ENCODE assay signal across 9 cellular contexts in the genomic region with DNA sequence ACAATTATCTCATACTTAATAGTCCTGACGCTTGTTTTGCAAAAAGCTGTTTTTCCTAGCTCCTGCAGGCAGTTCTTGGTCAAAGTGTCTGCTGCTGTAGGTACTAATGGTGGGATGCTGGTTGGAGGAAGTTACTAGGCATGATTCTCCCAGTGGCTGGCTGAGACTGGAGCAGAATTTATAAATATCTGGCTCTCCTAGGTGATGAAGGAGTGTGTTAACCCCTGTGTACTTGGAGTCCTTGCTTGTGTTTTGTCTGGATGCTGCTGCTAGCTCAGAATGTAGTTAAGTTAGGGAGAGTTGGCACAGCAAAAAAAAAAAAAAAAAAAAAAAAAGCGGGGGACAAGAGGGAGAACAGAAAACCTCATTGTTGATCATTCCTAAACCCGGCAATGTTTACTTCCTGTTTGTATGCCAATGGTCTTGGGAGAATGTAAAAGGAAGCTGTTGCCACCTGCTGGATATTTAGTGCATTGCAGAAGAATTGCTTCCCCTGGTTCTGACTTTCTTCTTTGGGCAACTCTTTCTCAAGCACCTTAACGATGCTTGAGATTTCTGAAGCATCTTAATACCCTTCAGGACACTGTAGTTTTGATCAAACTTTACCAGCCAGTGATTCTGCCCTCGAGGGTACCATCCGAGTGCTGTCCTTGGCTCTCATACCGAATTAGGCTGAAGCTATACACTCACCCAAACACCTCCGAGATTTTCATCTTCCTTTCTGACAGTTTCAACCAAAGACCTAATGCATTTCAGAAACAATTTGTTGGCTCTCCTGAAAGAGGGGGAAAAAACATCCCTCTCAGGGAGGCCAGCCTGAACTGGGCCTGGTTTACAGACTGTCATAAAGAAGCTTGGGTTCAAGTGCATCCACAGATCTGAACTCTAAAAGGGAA.
DNase-seq lines count a peak whose midpoint lies in the region; ATAC-seq, FAIRE-seq and TF ChIP-seq lines count a peak whose summit lies in the region.
"Had no signal": no experiment of that assay in that cellular context is flagged by ENCODE, and none has a peak within 500 bp of the region (broad histone marks: within the 10 kb centered on the region; RNA-seq: fewer than 3 reads in every experiment).

No MANE protein-coding gene starts in this region.

- H3K27me3 Mint-ChIP-seq in activated T-helper 2 cell treated with anti-CD3 and anti-CD28 coated beads, Interferon-gamma antibody, Interleukin-2, Interleukin-4, amounts not matched to agents 10 μg/mL and 5 μg/mL and 100 μg/mL, durations not matched to agents 14 hours and 24 hours and 36 hours (ENCODE audit: low read depth), result peaks cover 19% of the 10 kb centered on the region

- TF ChIP-seq CTCF in osteoblast (IDR thresholded peaks at IDR 0.05; ENCODE audit: extremely low read depth, low read depth, low read length), result peak; percentile 95

- H3K9me3 Mint-ChIP-seq in activated T-helper 2 cell treated with anti-CD3 and anti-CD28 coated beads, Interferon-gamma antibody, Interleukin-2, Interleukin-4, amounts not matched to agents 10 μg/mL and 5 μg/mL and 100 μg/mL, durations not matched to agents 14 hours and 24 hours and 36 hours, result no peaks in the 10 kb centered on the region
- H3K9me3 Mint-ChIP-seq: memory B cell had no signal

- H3K27ac Mint-ChIP-seq in activated T-helper 2 cell treated with anti-CD3 and anti-CD28 coated beads, Interferon-gamma antibody, Interleukin-2, Interleukin-4, amounts not matched to agents 10 μg/mL and 5 μg/mL and 100 μg/mL, durations not matched to agents 14 hours and 24 hours and 36 hours, result no peak overlapping the region
- H3K27ac Mint-ChIP-seq: memory B cell had no signal

- no peaks in the 10 kb centered on the region for H3K36me3 ChIP-seq in osteoblast (ENCODE audit: insufficient read depth, low read length)

- H3K27ac ChIP-seq in osteoblast (ENCODE audit: low read depth, low read length), result no peak overlapping the region

- H3K4me3 Mint-ChIP-seq in activated T-helper 2 cell treated with anti-CD3 and anti-CD28 coated beads, Interferon-gamma antibody, Interleukin-2, Interleukin-4, amounts not matched to agents 10 μg/mL and 5 μg/mL and 100 μg/mL, durations not matched to agents 14 hours and 24 hours and 36 hours (ENCODE audit: low read depth), result no peak overlapping the region
- H3K4me3 Mint-ChIP-seq: memory B cell had no signal

- FAIRE-seq in G401.6 (lab: Jason Lieb, UNC), result peak; percentile 98

- intact Hi-C loops in activated T-helper 2 cell treated with anti-CD3 and anti-CD28 coated beads, Interferon-gamma antibody, Interleukin-2, Interleukin-4, amounts not matched to agents 10 μg/mL and 5 μg/mL and 100 μg/mL, durations not matched to agents 14 hours and 24 hours and 36 hours (cut with micrococcal nuclease), result loop anchor here (1.0 kb wide), 2 partner anchors 105 to 496 kb away; no protein-coding TSS in a partner anchor

- H4K20me1 ChIP-seq in osteoblast (ENCODE audit: insufficient read depth, low read length), result no peaks in the 10 kb centered on the region

- no peaks in the 10 kb centered on the region for H3K27me3 ChIP-seq in osteoblast (ENCODE audit: insufficient read depth, low read length)

- no peaks in the 10 kb centered on the region for H3K79me2 ChIP-seq in osteoblast (ENCODE audit: insufficient read depth, low read length)

- DNase-seq in NCI-H748 (lab: John Stamatoyannopoulos, UW; ENCODE audit: unreplicated experiment), result peak; percentile 79
- DNase-seq in activated T-helper 2 cell treated with anti-CD3 and anti-CD28 coated beads, Interferon-gamma antibody, Interleukin-2, Interleukin-4, amounts not matched to agents 10 μg/mL and 5 μg/mL and 100 μg/mL, durations not matched to agents 14 hours and 24 hours and 36 hours (ENCODE audit: low spot score), result peak; percentile 28
- DNase-seq in globus pallidus (ENCODE audit: low spot score), result peak; percentile 80
- DNase-seq in osteoblast (ENCODE audit: insufficient read length, low spot score, missing footprints), result peak; percentile 89
- no peak for DNase-seq in NK-92 (lab: John Stamatoyannopoulos, UW; ENCODE audit: unreplicated experiment)

- H3K36me3 Mint-ChIP-seq in activated T-helper 2 cell treated with anti-CD3 and anti-CD28 coated beads, Interferon-gamma antibody, Interleukin-2, Interleukin-4, amounts not matched to agents 10 μg/mL and 5 μg/mL and 100 μg/mL, durations not matched to agents 14 hours and 24 hours and 36 hours (ENCODE audit: low read depth), result no peaks in the 10 kb centered on the region
- H3K36me3 Mint-ChIP-seq: memory B cell had no signal

- no peaks in the 10 kb centered on the region for H3K9me3 ChIP-seq in osteoblast (ENCODE audit: low read depth, low read length)

- H3K4me1 ChIP-seq in osteoblast (ENCODE audit: insufficient read depth, low read length), result peaks cover 5% of the 10 kb centered on the region

- peaks cover 6% of the 10 kb centered on the region for H3K4me1 Mint-ChIP-seq in activated T-helper 2 cell treated with anti-CD3 and anti-CD28 coated beads, Interferon-gamma antibody, Interleukin-2, Interleukin-4, amounts not matched to agents 10 μg/mL and 5 μg/mL and 100 μg/mL, durations not matched to agents 14 hours and 24 hours and 36 hours (ENCODE audit: low read depth)
- H3K4me1 Mint-ChIP-seq: memory B cell had no signal

- H3K4me2 ChIP-seq in osteoblast (ENCODE audit: insufficient read depth, low read length), result peak overlapping the region; percentile 71

- peak overlapping the region; percentile 83 for H2AFZ ChIP-seq in osteoblast (ENCODE audit: low read length)

- H3K4me3 ChIP-seq in osteoblast (ENCODE audit: insufficient read depth, low read length), result peak overlapping the region; percentile 55

- peak; percentile 88 for ATAC-seq in GM19467 (IDR thresholded peaks at IDR 0.05; ENCODE audit: unreplicated experiment)
- ATAC-seq in HG03469 (IDR thresholded peaks at IDR 0.05; ENCODE audit: unreplicated experiment), result peak; percentile 85
